In genomic region chr10:3785251-3785848, GRCh38 we compare ENCODE assay signal across 1 cellular context.
TF ChIP-seq lines count a peak whose summit lies in the region.

No MANE protein-coding gene starts in this region.

TF ChIP-seq in HepG2, 621 proteins besides CTCF, POLR2A, EP300 and RAD21 (continued from another document and continues in another):
- TF ChIP-seq ZNF557 (CRISPR knock-in tag; IDR thresholded peaks at IDR 0.05), result 0 out of 2 replicates have a peak, but pooled peaks have one; percentile 12
- no peak for TF ChIP-seq HDAC1 (CRISPR knock-in tag; IDR thresholded peaks at IDR 0.05)
- peak; percentile 18; the same call in 1 of the 2 replicates for TF ChIP-seq POGK (CRISPR knock-in tag; conservative IDR thresholded peaks at IDR 0.05)
- TF ChIP-seq GZF1 (CRISPR knock-in tag; IDR thresholded peaks at IDR 0.05), result no peak
- TF ChIP-seq EZH2 (conservative IDR thresholded peaks at IDR 0.05; ENCODE audit: low read depth, low read length), result no peak
- no peak for TF ChIP-seq GFI1 (CRISPR knock-in tag; IDR thresholded peaks at IDR 0.05; ENCODE audit: borderline replicate concordance)
- peak; percentile 45; the same call in 1 of the 2 replicates for TF ChIP-seq CCDC6 (CRISPR knock-in tag; IDR thresholded peaks at IDR 0.05)
- peak; percentile 76 for TF ChIP-seq DR1 (CRISPR knock-in tag; IDR thresholded peaks at IDR 0.05)
- TF ChIP-seq MIXL1 (CRISPR knock-in tag; IDR thresholded peaks at IDR 0.05), result no peak
- 0 out of 2 replicates have a peak, but pooled peaks have one; percentile 8 for TF ChIP-seq MNT (IDR thresholded peaks at IDR 0.05)
- TF ChIP-seq KLF9 (CRISPR knock-in tag; IDR thresholded peaks at IDR 0.05; ENCODE audit: low read depth), result 0 out of 2 replicates have a peak, but pooled peaks have one; percentile 0
- 0 out of 2 replicates have a peak, but pooled peaks have one; percentile 6 for TF ChIP-seq ZNF317 (CRISPR knock-in tag; IDR thresholded peaks at IDR 0.05)
- TF ChIP-seq, protein P1, sequence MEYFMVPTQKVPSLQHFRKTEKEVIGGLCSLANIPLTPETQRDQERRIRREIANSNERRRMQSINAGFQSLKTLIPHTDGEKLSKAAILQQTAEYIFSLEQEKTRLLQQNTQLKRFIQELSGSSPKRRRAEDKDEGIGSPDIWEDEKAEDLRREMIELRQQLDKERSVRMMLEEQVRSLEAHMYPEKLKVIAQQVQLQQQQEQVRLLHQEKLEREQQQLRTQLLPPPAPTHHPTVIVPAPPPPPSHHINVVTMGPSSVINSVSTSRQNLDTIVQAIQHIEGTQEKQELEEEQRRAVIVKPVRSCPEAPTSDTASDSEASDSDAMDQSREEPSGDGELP (IDR thresholded peaks at IDR 0.05; ENCODE audit: borderline replicate concordance, low read depth), result no peak
- peak; percentile 79; the same call in 1 of the 2 replicates for TF ChIP-seq UBTF (CRISPR knock-in tag; IDR thresholded peaks at IDR 0.05)
- peak; percentile 63; the same call in 1 of the 2 replicates for TF ChIP-seq ZNF34 (CRISPR knock-in tag; IDR thresholded peaks at IDR 0.05; ENCODE audit: borderline replicate concordance)
- TF ChIP-seq ZFP91 (CRISPR knock-in tag; IDR thresholded peaks at IDR 0.05; ENCODE audit: borderline replicate concordance), result 0 out of 2 replicates have a peak, but pooled peaks have one; percentile 3
- peak; percentile 93 for TF ChIP-seq NFYC (CRISPR knock-in tag; IDR thresholded peaks at IDR 0.05)
- peak; percentile 76 for TF ChIP-seq YY1 (IDR thresholded peaks at IDR 0.05; ENCODE audit: insufficient read depth, insufficient replicate concordance, low read depth, low read length)
- peak; percentile 61 for TF ChIP-seq HNRNPLL (IDR thresholded peaks at IDR 0.05; ENCODE audit: low read depth, low read length, poor library complexity, severe bottlenecking)
- no peak for TF ChIP-seq ZNF792 (CRISPR knock-in tag; IDR thresholded peaks at IDR 0.05)
- peak; percentile 86 for TF ChIP-seq ZSCAN20 (CRISPR knock-in tag; IDR thresholded peaks at IDR 0.05; ENCODE audit: borderline replicate concordance)
- 0 out of 2 replicates have a peak, but pooled peaks have one; percentile 57 for TF ChIP-seq NKX3-1 (CRISPR knock-in tag; IDR thresholded peaks at IDR 0.05)
- TF ChIP-seq ZNF503 (CRISPR knock-in tag; IDR thresholded peaks at IDR 0.05), result no peak
- no peak for TF ChIP-seq HMGA1 (CRISPR knock-in tag; conservative IDR thresholded peaks at IDR 0.05)
- no peak for TF ChIP-seq TRAFD1 (CRISPR knock-in tag; IDR thresholded peaks at IDR 0.05; ENCODE audit: borderline replicate concordance)
- no peak for TF ChIP-seq ZBTB42 (CRISPR knock-in tag; IDR thresholded peaks at IDR 0.05)
- peak; percentile 64; the same call in 1 of the 2 replicates for TF ChIP-seq ZNF773 (CRISPR knock-in tag; IDR thresholded peaks at IDR 0.05; ENCODE audit: borderline replicate concordance)
- TF ChIP-seq, protein P2, sequence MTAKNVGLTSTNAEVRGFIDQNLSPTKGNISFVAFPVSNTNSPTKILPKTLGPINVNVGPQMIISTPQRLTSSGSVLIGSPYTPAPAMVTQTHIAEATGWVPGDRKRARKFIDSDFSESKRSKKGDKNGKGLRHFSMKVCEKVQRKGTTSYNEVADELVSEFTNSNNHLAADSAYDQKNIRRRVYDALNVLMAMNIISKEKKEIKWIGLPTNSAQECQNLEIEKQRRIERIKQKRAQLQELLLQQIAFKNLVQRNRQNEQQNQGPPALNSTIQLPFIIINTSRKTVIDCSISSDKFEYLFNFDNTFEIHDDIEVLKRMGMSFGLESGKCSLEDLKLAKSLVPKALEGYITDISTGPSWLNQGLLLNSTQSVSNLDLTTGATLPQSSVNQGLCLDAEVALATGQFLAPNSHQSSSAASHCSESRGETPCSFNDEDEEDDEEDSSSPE (CRISPR knock-in tag; IDR thresholded peaks at IDR 0.05), result peak; percentile 29; the same call in 1 of the 2 replicates
- TF ChIP-seq STAG1 (CRISPR knock-in tag; IDR thresholded peaks at IDR 0.05), result peak; percentile 18; the same call in 1 of the 2 replicates
- peak; percentile 38; the same call in 1 of the 2 replicates for TF ChIP-seq NCOA2 (CRISPR knock-in tag; IDR thresholded peaks at IDR 0.05)
- TF ChIP-seq ZSCAN12 (CRISPR knock-in tag; IDR thresholded peaks at IDR 0.05), result 0 out of 2 replicates have a peak, but pooled peaks have one; percentile 42
- TF ChIP-seq ZNF747 (CRISPR knock-in tag; IDR thresholded peaks at IDR 0.05; ENCODE audit: borderline replicate concordance), result no peak
- TF ChIP-seq TBX3 (IDR thresholded peaks at IDR 0.05; ENCODE audit: borderline replicate concordance), result peak; percentile 44; the same call in 1 of the 2 replicates
- no peak for TF ChIP-seq TBL1XR1 (IDR thresholded peaks at IDR 0.05; ENCODE audit: borderline replicate concordance, low read length, partially characterized antibody)
- TF ChIP-seq CBX2 (IDR thresholded peaks at IDR 0.05; ENCODE audit: low read depth, low read length), result no peak
- no peak for TF ChIP-seq CBX2 (CRISPR knock-in tag; IDR thresholded peaks at IDR 0.05; ENCODE audit: low read depth)
- no peak for TF ChIP-seq SP1 (IDR thresholded peaks at IDR 0.05)
- peak; percentile 82 for TF ChIP-seq SP1 (CRISPR knock-in tag; IDR thresholded peaks at IDR 0.05)
- TF ChIP-seq SRSF9 (IDR thresholded peaks at IDR 0.05; ENCODE audit: borderline replicate concordance, insufficient read depth, low read depth, low read length, poor library complexity, severe bottlenecking), result no peak
- peak; percentile 57; the same call in 1 of the 2 replicates for TF ChIP-seq RFX5 (IDR thresholded peaks at IDR 0.05; ENCODE audit: low read depth, low read length)
- 0 out of 2 replicates have a peak, but pooled peaks have one; percentile 24 for TF ChIP-seq ZNF629 (CRISPR knock-in tag; conservative IDR thresholded peaks at IDR 0.05)
- peak; percentile 5 for TF ChIP-seq SAP130 (CRISPR knock-in tag; IDR thresholded peaks at IDR 0.05; ENCODE audit: low read depth)
- TF ChIP-seq ZNF839 (CRISPR knock-in tag; IDR thresholded peaks at IDR 0.05; ENCODE audit: borderline replicate concordance), result no peak
- TF ChIP-seq ZNF761 (CRISPR knock-in tag; conservative IDR thresholded peaks at IDR 0.05), result no peak
- TF ChIP-seq, protein P3, sequence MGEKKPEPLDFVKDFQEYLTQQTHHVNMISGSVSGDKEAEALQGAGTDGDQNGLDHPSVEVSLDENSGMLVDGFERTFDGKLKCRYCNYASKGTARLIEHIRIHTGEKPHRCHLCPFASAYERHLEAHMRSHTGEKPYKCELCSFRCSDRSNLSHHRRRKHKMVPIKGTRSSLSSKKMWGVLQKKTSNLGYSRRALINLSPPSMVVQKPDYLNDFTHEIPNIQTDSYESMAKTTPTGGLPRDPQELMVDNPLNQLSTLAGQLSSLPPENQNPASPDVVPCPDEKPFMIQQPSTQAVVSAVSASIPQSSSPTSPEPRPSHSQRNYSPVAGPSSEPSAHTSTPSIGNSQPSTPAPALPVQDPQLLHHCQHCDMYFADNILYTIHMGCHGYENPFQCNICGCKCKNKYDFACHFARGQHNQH (CRISPR knock-in tag; IDR thresholded peaks at IDR 0.05), result 0 out of 2 replicates have a peak, but pooled peaks have one; percentile 12
- no peak for TF ChIP-seq ZFP1 (CRISPR knock-in tag; IDR thresholded peaks at IDR 0.05)
- peak; percentile 69; the same call in 1 of the 2 replicates for TF ChIP-seq ZNF766 (CRISPR knock-in tag; IDR thresholded peaks at IDR 0.05; ENCODE audit: borderline replicate concordance)
- TF ChIP-seq ZNF329 (CRISPR knock-in tag; IDR thresholded peaks at IDR 0.05; ENCODE audit: low read depth), result peak; percentile 68
- peak; percentile 54; the same call in 1 of the 2 replicates for TF ChIP-seq FOXO1 (CRISPR knock-in tag; IDR thresholded peaks at IDR 0.05)
- TF ChIP-seq CREM (IDR thresholded peaks at IDR 0.05), result peak; percentile 29; the same call in 1 of the 2 replicates
- TF ChIP-seq CREM (CRISPR knock-in tag; IDR thresholded peaks at IDR 0.05), result no peak
